11 cellular contexts compared by ENCODE assay signal in genomic region chrX:64977051-64977450, GRCh38. TPM values are rescaled to one million over a fixed set of nuclear protein-coding genes. Genes with fewer than 3 reads are reported as not detected.
A peak's percentile ranks its signal among the peaks of the same experiment; 100 is the strongest.
DNase-seq lines count a peak whose midpoint lies in the region; ATAC-seq, FAIRE-seq and TF ChIP-seq lines count a peak whose summit lies in the region.
"Had no signal": no experiment of that assay in that cellular context is flagged by ENCODE, and none has a peak within 500 bp of the region (broad histone marks: within the 10 kb centered on the region; RNA-seq: fewer than 3 reads in every experiment).

No MANE protein-coding gene starts in this region.

- H3K27me3 ChIP-seq in SK-N-SH (ENCODE audit: insufficient read depth): no peaks in the 10 kb centered on the region
- H3K27me3 ChIP-seq in esophagus muscularis mucosa: no peaks in the 10 kb centered on the region
- no peaks in the 10 kb centered on the region for H3K27me3 ChIP-seq in osteoblast (ENCODE audit: insufficient read depth, low read length)
- H3K27me3 ChIP-seq: testis had no signal

- no peaks in the 10 kb centered on the region for H3K27me3 Mint-ChIP-seq in activated B cell treated with CpG ODN at 0.5 μM for 24 hours

- H3K4me1 Mint-ChIP-seq in activated B cell treated with CpG ODN at 0.5 μM for 24 hours: peaks cover 23% of the 10 kb centered on the region

- peaks cover 0 to 3% of the 10 kb centered on the region in 2 experiments; a peak in 1 of 4 replicates for H3K4me1 ChIP-seq in SK-N-SH (ENCODE audit: control insufficient read depth in 1 of 2, insufficient read depth in 2 of 2, low read depth in 1 of 2, low read length in 1 of 2)
- peaks cover 0 to 11% (median 3%) of the 10 kb centered on the region in 4 donors for H3K4me1 ChIP-seq in esophagus muscularis mucosa
- H3K4me1 ChIP-seq in osteoblast (ENCODE audit: insufficient read depth, low read length): no peaks in the 10 kb centered on the region
- H3K4me1 ChIP-seq: testis had no signal

- H4K20me1 ChIP-seq in SK-N-SH (ENCODE audit: insufficient read depth) (no peaks in the 10 kb centered on the region), osteoblast (ENCODE audit: insufficient read depth, low read length) (no peaks in the 10 kb centered on the region)

- WGBS in SK-N-SH (ENCODE audit: low lambda C conversion rate): 37% methylated on average over 2 of the region's 2 CpGs
- WGBS in esophagus muscularis mucosa: 69% methylated on average over 2 of the region's 2 CpGs

- no peak for FAIRE-seq in GM12891 (lab: Jason Lieb, UNC)

- H3K36me3 ChIP-seq in SK-N-SH (replicated peaks in 1 of 2; ENCODE audit: control insufficient read depth in 1 of 2, insufficient read depth in 2 of 2, low read length in 1 of 2): no peaks in the 10 kb centered on the region
- H3K36me3 ChIP-seq in esophagus muscularis mucosa: no peaks in the 10 kb centered on the region
- no peaks in the 10 kb centered on the region for H3K36me3 ChIP-seq in osteoblast (ENCODE audit: insufficient read depth, low read length)

- no peak for TF ChIP-seq POLR2A in esophagus muscularis mucosa (IDR thresholded peaks at IDR 0.05; ENCODE audit: low read depth)
- TF ChIP-seq POLR2A in GM12891 (IDR thresholded peaks at IDR 0.05; ENCODE audit: low read depth, low read length): no peak

- H3K4me3 Mint-ChIP-seq in activated B cell treated with CpG ODN at 0.5 μM for 24 hours: peak overlapping the region; percentile 94

- DNase-seq in SK-N-SH (no peak), activated B cell treated with CpG ODN at 0.5 μM for 24 hours (no peak), esophagus muscularis mucosa (ENCODE audit: extremely low spot score) (no peak), osteoblast (ENCODE audit: insufficient read length, low spot score, missing footprints) (no peak), GM12891 (ENCODE audit: insufficient read length, low spot score) (no peak)
- no peak for DNase-seq in stimulated activated CD8-positive, alpha-beta memory T cell treated with anti-CD3 and anti-CD28 coated beads, Interleukin-4, amount 100 ng/mL, for 48 hours

- ATAC-seq in SK-N-SH treated with all-trans-retinoic acid at 6 μM for 48 hours (no peak), activated B cell treated with CpG ODN at 0.5 μM for 24 hours (ENCODE audit: low read depth) (no peak), GM18868 (IDR thresholded peaks at IDR 0.05; ENCODE audit: unreplicated experiment) (no peak)

- TF ChIP-seq CTCF in SK-N-SH (IDR thresholded peaks at IDR 0.05): no peak
- TF ChIP-seq CTCF in activated B cell treated with CpG ODN at 0.5 μM for 24 hours (IDR thresholded peaks at IDR 0.05): no peak
- TF ChIP-seq CTCF in esophagus muscularis mucosa (IDR thresholded peaks at IDR 0.05): no peak
- no peak for TF ChIP-seq CTCF in osteoblast (IDR thresholded peaks at IDR 0.05; ENCODE audit: extremely low read depth, low read depth, low read length)

- no peak for TF ChIP-seq RAD21 in SK-N-SH (IDR thresholded peaks at IDR 0.05; ENCODE audit: low read length)

- CTCF ChIA-PET in SK-N-SH (lab: Yijun Ruan, JAX) (no interaction called here), activated B cell treated with CpG ODN at 0.5 μM for 24 hours (lab: Charles Lee) (no interaction called here)

- H3K4me3 ChIP-seq in SK-N-SH (ENCODE audit: low read depth in 2 of 2, low read length in 1 of 2) (peak overlapping the region in 1 of 2 experiments; percentile 58; a peak in 2 of 4 replicates), esophagus muscularis mucosa (peak overlapping the region; percentile 56 to 67 (median 62)), osteoblast (ENCODE audit: insufficient read depth, low read length) (peak overlapping the region; percentile 74)

- no peak overlapping the region for H3K9ac ChIP-seq in SK-N-SH

- no peak overlapping the region for H3K27ac Mint-ChIP-seq in activated B cell treated with CpG ODN at 0.5 μM for 24 hours

- H3K9me3 ChIP-seq in SK-N-SH (no peaks in the 10 kb centered on the region), esophagus muscularis mucosa (no peaks in the 10 kb centered on the region), osteoblast (ENCODE audit: low read depth, low read length) (peaks cover 5% of the 10 kb centered on the region)
- H3K9me3 ChIP-seq: testis had no signal

- no peaks in the 10 kb centered on the region for H3K9me2 ChIP-seq in SK-N-SH

- TF ChIP-seq EP300 in SK-N-SH (IDR thresholded peaks at IDR 0.05; ENCODE audit: borderline replicate concordance in 1 of 2, low read depth in 1 of 2, low read length in 1 of 2) (no peak), esophagus muscularis mucosa (IDR thresholded peaks at IDR 0.05) (no peak)

- H3K27ac ChIP-seq in SK-N-SH (ENCODE audit: low read depth in 2 of 2, low read length in 1 of 2) (no peak overlapping the region), esophagus muscularis mucosa (replicated peaks in 1 of 4) (no peak overlapping the region), osteoblast (ENCODE audit: low read depth, low read length) (no peak overlapping the region)
- H3K27ac ChIP-seq: 22Rv1, testis had no signal

- peaks cover 8% of the 10 kb centered on the region for H3K36me3 Mint-ChIP-seq in activated B cell treated with CpG ODN at 0.5 μM for 24 hours (ENCODE audit: low read depth)

- H2AFZ ChIP-seq in SK-N-SH (ENCODE audit: low read depth): 0 out of 2 replicates have a peak overlapping the region, but pooled peaks have one; percentile 73
- H2AFZ ChIP-seq in osteoblast (ENCODE audit: low read length): no peak overlapping the region

- H3K9me3 Mint-ChIP-seq in activated B cell treated with CpG ODN at 0.5 μM for 24 hours: peaks cover 3% of the 10 kb centered on the region

- POLR2A ChIA-PET in SK-N-SH (lab: Yijun Ruan, JAX) (no interaction called here), activated B cell treated with CpG ODN at 0.5 μM for 24 hours (lab: Charles Lee) (interaction anchor here (1.3 to 3.4 kb wide), 2 partner anchors 57 to 558 kb away, joined by 4 to 12 read pairs; partner anchors contain the start of genes LAS1L and ZC3H12B)

- H3K79me2 ChIP-seq in SK-N-SH (ENCODE audit: insufficient read depth) (peaks cover 11% of the 10 kb centered on the region), osteoblast (ENCODE audit: insufficient read depth, low read length) (no peaks in the 10 kb centered on the region)

- intact Hi-C loops in activated B cell treated with CpG ODN at 0.5 μM for 24 hours (cut with micrococcal nuclease) (no loop called here), esophagus muscularis mucosa (cut with DNase I) (loop anchor here (5.0 kb wide), 1 partner anchor 55 kb away; the partner anchor contains the start of gene ZC3H12B)

- no peaks in the 10 kb centered on the region for H3F3A ChIP-seq in SK-N-SH (replicated peaks; ENCODE audit: insufficient read depth)

- H3K4me2 ChIP-seq in SK-N-SH: no peak overlapping the region
- H3K4me2 ChIP-seq in osteoblast (ENCODE audit: insufficient read depth, low read length): no peak overlapping the region

TF ChIP-seq in SK-N-SH, 30 proteins besides CTCF, POLR2A, EP300 and RAD21 (continues in another document):
- TF ChIP-seq ELF1 (IDR thresholded peaks at IDR 0.05): no peak
- TF ChIP-seq, protein P1, sequence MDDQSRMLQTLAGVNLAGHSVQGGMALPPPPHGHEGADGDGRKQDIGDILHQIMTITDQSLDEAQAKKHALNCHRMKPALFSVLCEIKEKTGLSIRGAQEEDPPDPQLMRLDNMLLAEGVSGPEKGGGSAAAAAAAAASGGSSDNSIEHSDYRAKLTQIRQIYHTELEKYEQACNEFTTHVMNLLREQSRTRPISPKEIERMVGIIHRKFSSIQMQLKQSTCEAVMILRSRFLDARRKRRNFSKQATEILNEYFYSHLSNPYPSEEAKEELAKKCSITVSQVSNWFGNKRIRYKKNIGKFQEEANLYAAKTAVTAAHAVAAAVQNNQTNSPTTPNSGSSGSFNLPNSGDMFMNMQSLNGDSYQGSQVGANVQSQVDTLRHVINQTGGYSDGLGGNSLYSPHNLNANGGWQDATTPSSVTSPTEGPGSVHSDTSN (IDR thresholded peaks at IDR 0.05): no peak
- no peak for TF ChIP-seq SIN3A (IDR thresholded peaks at IDR 0.05; ENCODE audit: borderline replicate concordance, low read depth, low read length)

TF ChIP-seq in SK-N-SH treated with all-trans-retinoic acid at 6 μM for 48 hours, 23 proteins besides CTCF, POLR2A, EP300 and RAD21 (continues in another document):
- TF ChIP-seq ZNF565 (CRISPR knock-in tag; conservative IDR thresholded peaks at IDR 0.05; ENCODE audit: low read depth) (no peak), TCF4 (CRISPR knock-in tag; IDR thresholded peaks at IDR 0.05; ENCODE audit: borderline replicate concordance) (no peak)

TF ChIP-seq in GM12891, 5 proteins besides CTCF, POLR2A, EP300 and RAD21:
- TF ChIP-seq PAX5 (IDR thresholded peaks at IDR 0.05; ENCODE audit: insufficient read depth, low read length, severe bottlenecking): no peak
- no peak for TF ChIP-seq TAF1 (IDR thresholded peaks at IDR 0.05; ENCODE audit: low read depth, low read length)
- no peak for TF ChIP-seq POLR2AphosphoS5 (IDR thresholded peaks at IDR 0.05; ENCODE audit: low read depth, low read length)
- TF ChIP-seq SPI1 (IDR thresholded peaks at IDR 0.05; ENCODE audit: low read depth, low read length): no peak
- TF ChIP-seq POU2F2 (IDR thresholded peaks at IDR 0.05; ENCODE audit: low read depth, low read length): no peak

RNA-seq across cellular contexts. Expression of gene ZC4H2, which starts 0.8 kb away (rescaled TPM):
- polyA plus RNA-seq in SK-N-SH (2012; rRNA removed): 17.2 and 21.2 TPM in 2 replicates
- polyA plus RNA-seq in SK-N-SH (2012; cell fraction: cytosol; rRNA removed): 19.7 and 20.1 TPM in 2 replicates
- polyA plus RNA-seq in SK-N-SH (2012; cell fraction: nucleus; rRNA removed): 20.3 and 26.8 TPM in 2 replicates
- total RNA-seq in activated B cell treated with CpG ODN at 0.5 μM for 24 hours (7.2 and 11.0 TPM in 2 replicates), esophagus muscularis mucosa (10 to 100 TPM; 11.5 to 14.1 (median 12.6) TPM), osteoblast (8.0 and 11.6 TPM in 2 replicates)
- polyA plus RNA-seq in GM12891 (2012; ENCODE audit: low read depth, missing spikeins): 2.5 TPM
- total RNA-seq: G401 had no signal

RNA-seq across cellular contexts. Expression of gene ZC3H12B, which starts 57.6 kb away (rescaled TPM):
- polyA plus RNA-seq in SK-N-SH (2012; rRNA removed): 0.21 and 0.23 TPM in 2 replicates
- polyA plus RNA-seq in SK-N-SH (2012; cell fraction: cytosol; rRNA removed): 0.23 and 0.28 TPM in 2 replicates
- 0.28 and 0.74 TPM in 2 replicates for polyA plus RNA-seq in SK-N-SH (2012; cell fraction: nucleus; rRNA removed)
- total RNA-seq in activated B cell treated with CpG ODN at 0.5 μM for 24 hours: 0.83 and 1.6 TPM in 2 replicates
- total RNA-seq in esophagus muscularis mucosa: 1 to 10 TPM; 2.8 to 4.9 (median 3.1) TPM
- 1.1 and 1.8 TPM in 2 replicates for total RNA-seq in osteoblast
- polyA plus RNA-seq in GM12891 (2012; ENCODE audit: low read depth, missing spikeins): 0.15 TPM
- total RNA-seq: G401 had no signal
